In the genomic region with DNA sequence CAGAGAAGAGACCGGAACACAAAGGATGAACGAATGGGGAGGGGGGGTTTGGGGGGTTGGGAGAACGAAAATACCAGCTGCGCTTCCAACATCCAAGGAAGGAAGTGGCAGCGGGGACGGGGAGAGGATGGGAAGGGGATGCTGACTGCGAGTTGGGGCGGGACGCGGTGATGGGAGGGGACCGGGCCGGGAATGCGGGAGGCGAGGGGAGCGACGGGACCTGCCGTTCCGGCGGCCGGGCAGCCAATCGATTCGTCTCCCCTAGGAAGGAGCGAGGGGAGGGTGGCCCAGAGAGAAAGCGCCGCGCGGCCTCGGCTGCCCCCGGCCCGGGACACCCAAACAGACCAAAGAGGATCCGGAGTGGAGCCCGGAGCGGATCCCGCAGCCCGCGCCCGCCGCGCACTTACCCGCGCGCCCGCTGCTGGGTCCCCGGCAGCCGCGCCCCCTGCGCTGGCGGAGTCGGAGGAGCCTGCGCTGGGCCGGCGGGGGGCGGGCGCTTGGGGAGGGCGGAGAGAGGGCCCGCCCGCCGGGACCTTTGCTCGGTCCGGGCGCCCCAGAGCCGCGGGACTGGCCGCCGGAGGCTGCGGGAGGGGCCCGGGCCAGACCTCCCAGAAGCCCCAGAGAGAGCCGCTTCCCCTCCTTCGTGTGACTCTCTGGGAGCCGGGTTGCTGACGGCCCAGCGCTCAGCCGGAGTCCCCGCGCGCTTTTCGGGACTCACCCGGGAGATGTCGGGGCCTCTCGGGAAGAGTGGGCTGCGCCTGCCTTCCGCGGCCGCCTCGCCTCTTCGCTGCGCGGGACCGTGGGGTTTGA, we compare ENCODE assay signal across 8 cellular contexts. TPM values are rescaled to one million over a fixed set of nuclear protein-coding genes. Genes with fewer than 3 reads are reported as not detected.
A peak's percentile ranks its signal among the peaks of the same experiment; 100 is the strongest.
DNase-seq lines count a peak whose midpoint lies in the region; ATAC-seq and TF ChIP-seq lines count a peak whose summit lies in the region.

Gene GSDME, minus strand, starts transcription at position 476 of the 810 bp plus-strand sequence. CDS start 7,690 bp downstream, outside the sequence.

- peak; percentile 66 to 69 for TF ChIP-seq POLR2A in Peyer's patch (IDR thresholded peaks at IDR 0.05)

- peak within 1 kb of the TSS; percentile 52 to 90 (median 82) for H3K27ac ChIP-seq in Peyer's patch

- no peaks in the 10 kb centered on the region for H3K27me3 ChIP-seq in Peyer's patch

- no peak for DNase-seq in AG09309 (ENCODE audit: low read depth)
- DNase-seq in Peyer's patch: peak in 2 of 3 donors; percentile 77 to 85
- DNase-seq in anterior cingulate cortex (lab: John Stamatoyannopoulos, UW): peak in 53 of 58 donors; percentile 1 to 82 (median 65)
- peak; percentile 83 for DNase-seq in left ventricle myocardium superior
- DNase-seq in pons (ENCODE audit: low spot score): peak; percentile 19

- ATAC-seq in GM18861 (IDR thresholded peaks at IDR 0.05; ENCODE audit: unreplicated experiment): peak; percentile 42
- ATAC-seq in HG03039 (IDR thresholded peaks at IDR 0.05; ENCODE audit: unreplicated experiment): peak; percentile 56
- peak; percentile 97 for ATAC-seq in left ventricle myocardium superior
- no peak for ATAC-seq in GM18519 (IDR thresholded peaks at IDR 0.05; ENCODE audit: low FRiP score, unreplicated experiment)

- H3K36me3 ChIP-seq in Peyer's patch: no peaks in the 10 kb centered on the region

- intact Hi-C loops in left ventricle myocardium superior (cut with micrococcal nuclease): no loop called here

- no peaks in the 10 kb centered on the region for H3K9me3 ChIP-seq in Peyer's patch

- TF ChIP-seq CTCF in AG09309 (IDR thresholded peaks at IDR 0.05; ENCODE audit: control insufficient read depth, insufficient read depth, low read depth, low read length, missing control alignments) (no peak), Peyer's patch (IDR thresholded peaks at IDR 0.05) (peak in 1 of 6 experiments; percentile 11)

- H3K4me1 ChIP-seq in Peyer's patch: peaks cover 0 to 4% (median 2%) of the 10 kb centered on the region in 4 donors

- peak within 1 kb of the TSS; percentile 78 for H3K4me3 ChIP-seq in AG09309 (ENCODE audit: control insufficient read depth, low read depth, low read length)
- peak within 1 kb of the TSS; percentile 56 to 71 (median 64) for H3K4me3 ChIP-seq in Peyer's patch

RNA-seq across cellular contexts. Expression of gene GSDME, which starts in this region (rescaled TPM):
- total RNA-seq in Peyer's patch (100 to 1,000 TPM in 3 of 4 donors, 10 to 100 TPM in 1; 14.0 to 177 (median 135) TPM), left ventricle myocardium superior (5.3 TPM)
